Comparison of ENCODE assay signal across 2 cellular contexts in genomic region chr7:137956591-137956990, GRCh38.
TF ChIP-seq lines count a peak whose summit lies in the region.

No MANE protein-coding gene starts in this region.

TF ChIP-seq in A549, 52 proteins besides CTCF, POLR2A, EP300 and RAD21:
- TF ChIP-seq PBX3 (IDR thresholded peaks at IDR 0.05) (no peak), MAFK (IDR thresholded peaks at IDR 0.05; ENCODE audit: partially characterized antibody) (no peak), EHF (CRISPR knock-in tag; IDR thresholded peaks at IDR 0.05) (no peak), HOXB13 (CRISPR knock-in tag; IDR thresholded peaks at IDR 0.05; ENCODE audit: low read depth) (no peak), RCOR1 (IDR thresholded peaks at IDR 0.05; ENCODE audit: low read depth, low read length) (no peak), NFE2L2 (conservative IDR thresholded peaks at IDR 0.05; ENCODE audit: low read length) (no peak), ESRRA (IDR thresholded peaks at IDR 0.05; ENCODE audit: borderline replicate concordance, low read length) (no peak)
- TF ChIP-seq, protein P1, sequence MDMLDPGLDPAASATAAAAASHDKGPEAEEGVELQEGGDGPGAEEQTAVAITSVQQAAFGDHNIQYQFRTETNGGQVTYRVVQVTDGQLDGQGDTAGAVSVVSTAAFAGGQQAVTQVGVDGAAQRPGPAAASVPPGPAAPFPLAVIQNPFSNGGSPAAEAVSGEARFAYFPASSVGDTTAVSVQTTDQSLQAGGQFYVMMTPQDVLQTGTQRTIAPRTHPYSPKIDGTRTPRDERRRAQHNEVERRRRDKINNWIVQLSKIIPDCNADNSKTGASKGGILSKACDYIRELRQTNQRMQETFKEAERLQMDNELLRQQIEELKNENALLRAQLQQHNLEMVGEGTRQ (IDR thresholded peaks at IDR 0.05) = no peak
- TF ChIP-seq, protein P2, sequence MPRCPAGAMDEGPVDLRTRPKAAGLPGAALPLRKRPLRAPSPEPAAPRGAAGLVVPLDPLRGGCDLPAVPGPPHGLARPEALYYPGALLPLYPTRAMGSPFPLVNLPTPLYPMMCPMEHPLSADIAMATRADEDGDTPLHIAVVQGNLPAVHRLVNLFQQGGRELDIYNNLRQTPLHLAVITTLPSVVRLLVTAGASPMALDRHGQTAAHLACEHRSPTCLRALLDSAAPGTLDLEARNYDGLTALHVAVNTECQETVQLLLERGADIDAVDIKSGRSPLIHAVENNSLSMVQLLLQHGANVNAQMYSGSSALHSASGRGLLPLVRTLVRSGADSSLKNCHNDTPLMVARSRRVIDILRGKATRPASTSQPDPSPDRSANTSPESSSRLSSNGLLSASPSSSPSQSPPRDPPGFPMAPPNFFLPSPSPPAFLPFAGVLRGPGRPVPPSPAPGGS (IDR thresholded peaks at IDR 0.05) = no peak

TF ChIP-seq in WTC11, 78 proteins besides CTCF, POLR2A, EP300 and RAD21 (continued from another document):
- TF ChIP-seq, protein P3, sequence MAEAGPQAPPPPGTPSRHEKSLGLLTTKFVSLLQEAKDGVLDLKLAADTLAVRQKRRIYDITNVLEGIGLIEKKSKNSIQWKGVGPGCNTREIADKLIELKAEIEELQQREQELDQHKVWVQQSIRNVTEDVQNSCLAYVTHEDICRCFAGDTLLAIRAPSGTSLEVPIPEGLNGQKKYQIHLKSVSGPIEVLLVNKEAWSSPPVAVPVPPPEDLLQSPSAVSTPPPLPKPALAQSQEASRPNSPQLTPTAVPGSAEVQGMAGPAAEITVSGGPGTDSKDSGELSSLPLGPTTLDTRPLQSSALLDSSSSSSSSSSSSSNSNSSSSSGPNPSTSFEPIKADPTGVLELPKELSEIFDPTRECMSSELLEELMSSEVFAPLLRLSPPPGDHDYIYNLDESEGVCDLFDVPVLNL (CRISPR knock-in tag; IDR thresholded peaks at IDR 0.05; ENCODE audit: borderline replicate concordance, low read depth) = no peak
- TF ChIP-seq ESRRA (CRISPR knock-in tag; IDR thresholded peaks at IDR 0.05; ENCODE audit: borderline replicate concordance) (no peak), CREB1 (CRISPR knock-in tag; IDR thresholded peaks at IDR 0.05) (no peak)
